ENCODE assay signal across 19 cellular contexts in genomic region chr2:221176666-221177065, GRCh38.
A peak's percentile ranks its signal among the peaks of the same experiment; 100 is the strongest.
DNase-seq lines count a peak whose midpoint lies in the region; ATAC-seq and TF ChIP-seq lines count a peak whose summit lies in the region.
"Had no signal": no experiment of that assay in that cellular context is flagged by ENCODE, and none has a peak within 500 bp of the region (broad histone marks: within the 10 kb centered on the region; RNA-seq: fewer than 3 reads in every experiment).

No MANE protein-coding gene starts in this region.

- no peak overlapping the region for H3K4me3 ChIP-seq in testis
- H3K4me3 ChIP-seq: GM23338 had no signal

- H3K36me3 Mint-ChIP-seq in nephron progenitor cell (ENCODE audit: low read depth) = no peaks in the 10 kb centered on the region
- H3K36me3 Mint-ChIP-seq: CD14-positive monocyte, IgD-negative memory B cell had no signal

- DNase-seq in D341Med (ENCODE audit: low spot score) = peak; percentile 55
- peak; percentile 92 for DNase-seq in DMS 273 treated with DMSO at 0.1 percent for 48 hours (lab: John Stamatoyannopoulos, UW)
- peak; percentile 86 to 91 for DNase-seq in NCI-H446 (lab: John Stamatoyannopoulos, UW)
- DNase-seq in RPMI8226 = peak; percentile 9
- DNase-seq in nephron progenitor cell = no peak
- DNase-seq in testis = no peak
- DNase-seq: DMS153, EL, Karpas-422, NCI-H1092 treated with DMSO at 0.1 percent for 48 hours, NCI-H187, NCI-H510A treated with DMSO at 0.1 percent for 48 hours, OCI-M1 had no signal

- no peaks in the 10 kb centered on the region for H3K36me3 ChIP-seq in testis (ENCODE audit: low read depth, missing control alignments)

- H3K9me3 Mint-ChIP-seq in nephron progenitor cell = peaks cover 8% of the 10 kb centered on the region
- H3K9me3 Mint-ChIP-seq: GM23338; T-helper 1 cell treated with Interleukin-12 subunit alpha and Interleukin-12 subunit beta and Interleukin-4 antibody, amounts not matched to agents 30 μg/mL and 1 μg/mL, for 36 hours had no signal

- no peak overlapping the region for H3K27ac Mint-ChIP-seq in nephron progenitor cell
- H3K27ac Mint-ChIP-seq: CD14-positive monocyte; GM23338; IgD-negative memory B cell; T-helper 1 cell treated with Interleukin-12 subunit alpha and Interleukin-12 subunit beta and Interleukin-4 antibody, amounts not matched to agents 30 μg/mL and 1 μg/mL, for 36 hours had no signal

- no peak for ATAC-seq in HG03108 (IDR thresholded peaks at IDR 0.05; ENCODE audit: unreplicated experiment)
- ATAC-seq: GM23338, HCT116 had no signal

- no peaks in the 10 kb centered on the region for H3K4me1 ChIP-seq in testis

- intact Hi-C loops in testis (cut with DNase I; ENCODE audit: low total_unique reads) = no loop called here

- 56 to 57% methylated on average over 6 of the region's 6 CpGs for WGBS in testis, 2 donors

- TF ChIP-seq CTCF in nephron progenitor cell (IDR thresholded peaks at IDR 0.05) (no peak), testis (IDR thresholded peaks at IDR 0.05) (no peak)

- no peaks in the 10 kb centered on the region for H3K9me3 ChIP-seq in testis

- no peaks in the 10 kb centered on the region for H3K4me1 Mint-ChIP-seq in nephron progenitor cell
- H3K4me1 Mint-ChIP-seq: CD14-positive monocyte, GM23338, IgD-negative memory B cell had no signal

- no peak overlapping the region for H3K4me3 Mint-ChIP-seq in nephron progenitor cell
- H3K4me3 Mint-ChIP-seq: CD14-positive monocyte; GM23338; IgD-negative memory B cell; T-helper 1 cell treated with Interleukin-12 subunit alpha and Interleukin-12 subunit beta and Interleukin-4 antibody, amounts not matched to agents 30 μg/mL and 1 μg/mL, for 36 hours had no signal

- H3K27ac ChIP-seq in testis = no peak overlapping the region

- no peaks in the 10 kb centered on the region for H3K27me3 ChIP-seq in testis

- peaks cover 6% of the 10 kb centered on the region for H3K27me3 Mint-ChIP-seq in nephron progenitor cell (ENCODE audit: low read depth, poor library complexity)
- H3K27me3 Mint-ChIP-seq: IgD-negative memory B cell had no signal

- no peak for TF ChIP-seq POLR2A in testis (IDR thresholded peaks at IDR 0.05)

Comparison
In these comparisons a context has a peak if more than half of its experiments do, and no peak if none do; other contexts are left out.
1. DNase-seq: peak in D341Med (single experiment), DMS 273 treated with DMSO at 0.1 percent for 48 hours (single experiment), NCI-H446 (2 of 2) and RPMI8226 (single experiment); none in nephron progenitor cell (single experiment) and testis (single experiment).